Comparison of ENCODE assay signal across 19 cellular contexts in genomic region chr12:123040106-123040505, GRCh38.
"Had no signal": no experiment of that assay in that cellular context is flagged by ENCODE, and none has a peak within 500 bp of the region (broad histone marks: within the 10 kb centered on the region; RNA-seq: fewer than 3 reads in every experiment).

No MANE protein-coding gene starts in this region.

- H3K27ac ChIP-seq: WERI-Rb-1 had no signal

- H3K4me2 ChIP-seq: SK-N-SH had no signal

- ATAC-seq: activated CD4-positive, alpha-beta T cell treated with anti-CD3 and anti-CD28 coated beads for 36 hours; activated T-helper 17 cell treated with anti-CD3 and anti-CD28 coated beads, Interleukin-2, amount 50 U/mL, for 72 hours; PC-3 had no signal

- H3K9me3 ChIP-seq: MG63, SK-N-SH had no signal

- H3K9ac ChIP-seq: SK-N-SH had no signal

- DNase-seq: activated CD4-positive, alpha-beta memory T cell treated with anti-CD3 and anti-CD28 coated beads, Interleukin-2, amount 10 ng/mL, durations not matched to agents 7 days and 5 days; activated CD4-positive, alpha-beta T cell treated with anti-CD3 and anti-CD28 coated beads for 36 hours; activated CD4-positive, alpha-beta T cell treated with anti-CD3 and anti-CD28 coated beads, Interleukin-2, amount 50 U/mL, for 1 hour; activated gamma-delta T cell; activated naive CD4-positive, alpha-beta T cell treated with anti-CD3 and anti-CD28 coated beads, Interleukin-2, amount 10 ng/mL, durations not matched to agents 7 days and 5 days; activated naive CD8-positive, alpha-beta T cell treated with anti-CD3 and anti-CD28 coated beads for 36 hours; activated T-cell treated with anti-CD3 and anti-CD28 coated beads for 4 hours; activated T-cell treated with anti-CD3 and anti-CD28 coated beads, Interleukin-2, amount 50 U/mL, for 48 hours; anterior cingulate cortex; cerebellar nuclear complex; MG63; NCI-H1092 treated with DMSO at 0.1 percent for 48 hours; NCI-H1436; NCI-H1694 treated with DMSO at 0.1 percent for 48 hours; PC-3; SK-N-SH; T-helper 1 cell; WERI-Rb-1 had no signal

- H3K4me3 ChIP-seq: MG63 had no signal

- H3K36me3 ChIP-seq: MG63, WERI-Rb-1 had no signal

- H3K27me3 ChIP-seq: MG63 had no signal
